8 cellular contexts compared by ENCODE assay signal in genomic region chr1:44354840-44355581, GRCh38. TPM values are rescaled to one million over a fixed set of nuclear protein-coding genes. Genes with fewer than 3 reads are reported as not detected.
DNase-seq lines count a peak whose midpoint lies in the region; ATAC-seq and TF ChIP-seq lines count a peak whose summit lies in the region.

Gene ERI3 (minus strand): TSS chr1:44355257. CDS start chr1:44355026, 231 bp downstream.

- peaks cover 44% of the 10 kb centered on the region for H3K79me2 ChIP-seq in PC-3 (ENCODE audit: low read length)

- intact Hi-C loops in PC-3 (cut with micrococcal nuclease) = loop anchor here (1.0 kb wide), 1 partner anchor 27 kb away; no protein-coding TSS in a partner anchor
- intact Hi-C loops in mucosa of descending colon (cut with DNase I, micrococcal nuclease) = no loop called here

- H3K4me3 ChIP-seq in PC-3 (ENCODE audit: low read length) (peak within 1 kb of the TSS; percentile 86), mucosa of descending colon (peak within 1 kb of the TSS; percentile 83)

- peak within 1 kb of the TSS; percentile 94 for H3K9ac ChIP-seq in PC-3 (ENCODE audit: low read length)

- no peak for TF ChIP-seq EP300 in Ishikawa (IDR thresholded peaks at IDR 0.05; ENCODE audit: borderline replicate concordance)

- peak; percentile 96 for ATAC-seq in GM21576 (IDR thresholded peaks at IDR 0.05; ENCODE audit: unreplicated experiment)
- ATAC-seq in PC-3 = peak; percentile 100
- ATAC-seq in mucosa of descending colon = peak; percentile 100

- CTCF ChIA-PET in PC-3 (lab: Charles Lee) = no interaction called here

- H3K9me2 ChIP-seq in PC-3 (replicated peaks; ENCODE audit: low read length) = no peaks in the 10 kb centered on the region

- peaks cover 8% of the 10 kb centered on the region; the same call in 1 of the 2 replicates for H3K36me3 ChIP-seq in PC-3 (ENCODE audit: low read depth, low read length)
- no peaks in the 10 kb centered on the region for H3K36me3 ChIP-seq in mucosa of descending colon (ENCODE audit: low read depth)

- H3K27me3 ChIP-seq in PC-3 (ENCODE audit: low read length) = no peaks in the 10 kb centered on the region

- H3F3A ChIP-seq in PC-3 (ENCODE audit: low read length, unreplicated experiment) = no peaks in the 10 kb centered on the region

- peak within 1 kb of the TSS; percentile 100 for H2AFZ ChIP-seq in PC-3 (ENCODE audit: low read length)

- peaks cover 33% of the 10 kb centered on the region for H3K4me1 ChIP-seq in PC-3 (ENCODE audit: insufficient read depth, low read length)
- peaks cover 16% of the 10 kb centered on the region for H3K4me1 ChIP-seq in mucosa of descending colon (ENCODE audit: low read depth)

- no peak for TF ChIP-seq RAD21 in Ishikawa (IDR thresholded peaks at IDR 0.05; ENCODE audit: low read depth)

- POLR2A ChIA-PET in PC-3 (lab: Charles Lee; ENCODE audit: unreplicated experiment) = interaction anchor here (0.7 kb wide), 1 partner anchor 156 kb away, joined by 6 read pairs; no protein-coding TSS in a partner anchor

- H3K9me3 ChIP-seq in PC-3 (ENCODE audit: low read length) (no peaks in the 10 kb centered on the region), mucosa of descending colon (no peaks in the 10 kb centered on the region)

- H3K27ac ChIP-seq in PC-3 (ENCODE audit: low read length) (peak within 1 kb of the TSS; percentile 42), epithelial cell of prostate (no peak within 1 kb of the TSS)

- peak within 1 kb of the TSS; percentile 92 for H3K4me2 ChIP-seq in PC-3 (ENCODE audit: low read length)

- DNase-seq in DMS114 treated with DMSO at 0.1 percent for 48 hours (lab: John Stamatoyannopoulos, UW; ENCODE audit: unreplicated experiment) (peak; percentile 95), PC-3 (peak; percentile 97), activated T-cell treated with anti-CD3 and anti-CD28 coated beads for 48 hours (ENCODE audit: low read depth) (peak; percentile 94), epithelial cell of prostate (ENCODE audit: low read depth, low spot score) (peak; percentile 84), mucosa of descending colon (peak; percentile 97 to 98 (median 98))
- DNase-seq in stimulated activated CD8-positive, alpha-beta memory T cell treated with anti-CD3 and anti-CD28 coated beads, Interleukin-4, amount 100 ng/mL, for 24 hours (ENCODE audit: low read depth) = peak; percentile 95

- TF ChIP-seq CTCF in PC-3 (conservative IDR thresholded peaks at IDR 0.05; ENCODE audit: low read depth, low read length) (no peak), mucosa of descending colon (IDR thresholded peaks at IDR 0.05) (peak; percentile 15)

- no TSS peak for BruUV-seq in PC-3 (replicated peaks; lab: Mats Ljungman, UMichigan)

- H4K20me1 ChIP-seq in PC-3 (ENCODE audit: low read length) = no peaks in the 10 kb centered on the region

TF ChIP-seq in Ishikawa, 13 proteins besides CTCF, POLR2A, EP300 and RAD21:
- TF ChIP-seq REST (IDR thresholded peaks at IDR 0.05; ENCODE audit: low read depth) (no peak), FOXM1 (IDR thresholded peaks at IDR 0.05; ENCODE audit: borderline replicate concordance, low read depth) (no peak), TCF12 (IDR thresholded peaks at IDR 0.05; ENCODE audit: low read depth) (no peak), TEAD4 (IDR thresholded peaks at IDR 0.05) (peak; percentile 45; the same call in 1 of the 2 replicates), YY1 (IDR thresholded peaks at IDR 0.05; ENCODE audit: low read depth) (peak; percentile 96), NFIC (IDR thresholded peaks at IDR 0.05) (no peak), TAF1 (IDR thresholded peaks at IDR 0.05; ENCODE audit: low read depth) (0 out of 2 replicates have a peak, but pooled peaks have one; percentile 54), ZBTB7A (IDR thresholded peaks at IDR 0.05; ENCODE audit: low read depth) (no peak; the same call in 1 of the 2 replicates), CEBPB (IDR thresholded peaks at IDR 0.05) (no peak), EGR1 (IDR thresholded peaks at IDR 0.05) (peak; percentile 19; the same call in 1 of the 2 replicates), MAX (IDR thresholded peaks at IDR 0.05) (peak; percentile 90), CREB1 (IDR thresholded peaks at IDR 0.05; ENCODE audit: low read depth) (peak; percentile 89)
- TF ChIP-seq, protein P1, sequence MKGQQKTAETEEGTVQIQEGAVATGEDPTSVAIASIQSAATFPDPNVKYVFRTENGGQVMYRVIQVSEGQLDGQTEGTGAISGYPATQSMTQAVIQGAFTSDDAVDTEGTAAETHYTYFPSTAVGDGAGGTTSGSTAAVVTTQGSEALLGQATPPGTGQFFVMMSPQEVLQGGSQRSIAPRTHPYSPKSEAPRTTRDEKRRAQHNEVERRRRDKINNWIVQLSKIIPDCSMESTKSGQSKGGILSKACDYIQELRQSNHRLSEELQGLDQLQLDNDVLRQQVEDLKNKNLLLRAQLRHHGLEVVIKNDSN (IDR thresholded peaks at IDR 0.05) = peak; percentile 58
TF ChIP-seq in Ishikawa: peak in this region for 7.

RNA-seq across cellular contexts. Expression of gene ERI3, which starts in this region (rescaled TPM):
- total RNA-seq in PC-3 (2014; rRNA removed) = 138 and 165 TPM in 2 replicates
- total RNA-seq in mucosa of descending colon = 10 to 100 TPM; 35.6 to 42.1 (median 36.4) TPM
